ENCODE assay signal across 15 cellular contexts in the genomic region with DNA sequence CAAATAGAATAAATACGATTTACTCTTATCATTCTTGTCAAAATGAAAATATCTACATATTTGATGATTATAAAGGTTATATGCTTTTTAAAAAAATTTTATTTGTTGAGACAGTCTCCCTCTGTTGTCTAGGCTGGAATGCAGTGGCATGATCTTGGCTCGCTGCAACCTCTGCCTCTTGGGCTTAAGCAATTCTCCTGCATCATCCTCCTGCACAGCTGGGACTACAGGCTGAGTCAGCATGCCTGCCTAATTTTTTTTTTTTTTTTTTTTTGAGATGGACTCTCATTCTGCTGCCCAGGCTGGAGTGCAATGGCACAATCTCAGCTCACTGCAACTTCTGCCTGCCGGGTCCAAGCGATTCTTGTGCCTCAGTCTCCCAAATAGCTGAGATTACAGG. TPM values are rescaled to one million over a fixed set of nuclear protein-coding genes. Genes with fewer than 3 reads are reported as not detected.
DNase-seq lines count a peak whose midpoint lies in the region; FAIRE-seq and TF ChIP-seq lines count a peak whose summit lies in the region.
"Had no signal": no experiment of that assay in that cellular context is flagged by ENCODE, and none has a peak within 500 bp of the region (broad histone marks: within the 10 kb centered on the region; RNA-seq: fewer than 3 reads in every experiment).

No MANE protein-coding gene starts in this region.

- no peaks in the 10 kb centered on the region for H3K4me1 ChIP-seq in A673 (ENCODE audit: insufficient read depth, low read length, poor library complexity, severe bottlenecking)
- H3K4me1 ChIP-seq: esophagus muscularis mucosa had no signal

- in situ Hi-C loops in brain microvascular endothelial cell (cut with HindIII; ENCODE audit: low pct_ligation_motif_present, low sequenced_read_pairs) = no loop called here

- POLR2A ChIA-PET in A673 (lab: Charles Lee; ENCODE audit: low non-redundant PET) = no interaction called here

- no TSS peak for BruUV-seq in A673 (replicated peaks; lab: Mats Ljungman, UMichigan)

- H3K9me3 ChIP-seq in A673 (ENCODE audit: low read depth, low read length, poor library complexity, severe bottlenecking) = no peaks in the 10 kb centered on the region
- H3K9me3 ChIP-seq: esophagus muscularis mucosa had no signal

- FAIRE-seq in GM19239 (lab: Jason Lieb, UNC) (no peak), D721Med (lab: Jason Lieb, UNC) (no peak)
- FAIRE-seq: GM18507 had no signal

- H3K27ac ChIP-seq in A673 (ENCODE audit: low read depth, low read length, poor library complexity, severe bottlenecking) = no peak overlapping the region
- H3K27ac ChIP-seq in brain microvascular endothelial cell = peak overlapping the region; percentile 43
- H3K27ac ChIP-seq: coronary artery, esophagus muscularis mucosa had no signal

- no peak for TF ChIP-seq CTCF in A673 (conservative IDR thresholded peaks at IDR 0.05; ENCODE audit: low read depth, low read length)
- no peak for TF ChIP-seq CTCF in brain microvascular endothelial cell (IDR thresholded peaks at IDR 0.05; ENCODE audit: low read depth, low read length, missing control alignments)
- TF ChIP-seq CTCF in D721Med (IDR thresholded peaks at IDR 0.05; ENCODE audit: insufficient read depth, missing control alignments) = no peak

- peaks cover 12% of the 10 kb centered on the region for H3K36me3 ChIP-seq in A673 (ENCODE audit: insufficient read depth, low read length, poor library complexity, severe bottlenecking)
- H3K36me3 ChIP-seq in brain microvascular endothelial cell (replicated peaks) = peaks cover 2% of the 10 kb centered on the region

- CTCF ChIA-PET in A673 (lab: Charles Lee) = interaction anchor here (0.6 kb wide), 1 partner anchor 830 kb away, joined by 3 read pairs; no protein-coding TSS in a partner anchor

- H3K27me3 ChIP-seq in A673 (replicated peaks; ENCODE audit: insufficient read depth, low read depth, low read length, poor library complexity) (no peaks in the 10 kb centered on the region), brain microvascular endothelial cell (replicated peaks) (no peaks in the 10 kb centered on the region)
- H3K27me3 ChIP-seq: esophagus muscularis mucosa had no signal

- peak; percentile 36 for DNase-seq in A673 (ENCODE audit: low spot score)
- DNase-seq in HK-2 (ENCODE audit: unreplicated experiment) = peak; percentile 14
- peak; percentile 71 for DNase-seq in brain microvascular endothelial cell
- DNase-seq in islet precursor cell = peak; percentile 57
- DNase-seq in cerebellum (ENCODE audit: low spot score) = no peak
- DNase-seq in GM19239 (ENCODE audit: insufficient read length, low spot score) = no peak
- DNase-seq in D721Med (ENCODE audit: insufficient read length, low spot score) = no peak
- DNase-seq in activated effector memory CD4-positive, alpha-beta T cell treated with anti-CD3 and anti-CD28 coated beads, Interleukin-2, amount 50 U/mL, for 16 hours = no peak
- DNase-seq: activated CD8-positive, alpha-beta memory T cell treated with anti-CD3 and anti-CD28 coated beads for 24 hours; activated naive CD4-positive, alpha-beta T cell treated with anti-CD3 and anti-CD28 coated beads, Interleukin-2, amount 10 ng/mL, durations not matched to agents 7 days and 5 days; immature natural killer cell; NCI-H146 had no signal

- H3K4me3 ChIP-seq in A673 (ENCODE audit: low read depth, low read length, poor library complexity, severe bottlenecking) (no peak overlapping the region), brain microvascular endothelial cell (ENCODE audit: low read depth, low read length) (no peak overlapping the region)
- H3K4me3 ChIP-seq: coronary artery, esophagus muscularis mucosa had no signal

- intact Hi-C loops in A673 (cut with micrococcal nuclease; ENCODE audit: unreplicated experiment) = no loop called here

RNA-seq across cellular contexts. Expression of a gene that starts 48.9 kb away (rescaled TPM):
- total RNA-seq in A673 (2021) (36.6 and 40.8 TPM in 2 replicates), cerebellum (12.2 TPM)

RNA-seq across cellular contexts. Expression of a gene that starts 58.8 kb away (rescaled TPM):
- total RNA-seq in A673 (2021) (32.3 and 34.9 TPM in 2 replicates), cerebellum (22.5 TPM)

Comparison
In these comparisons a context has a peak if more than half of its experiments do, and no peak if none do; other contexts are left out.
1. DNase-seq: peak in A673 (single experiment), HK-2 (single experiment), brain microvascular endothelial cell (single experiment) and islet precursor cell (single experiment); none in cerebellum (single experiment), GM19239 (single experiment), D721Med (single experiment) and activated effector memory CD4-positive, alpha-beta T cell treated with anti-CD3 and anti-CD28 coated beads, Interleukin-2, amount 50 U/mL, for 16 hours (single experiment).